2 cellular contexts compared by ENCODE assay signal in the genomic region with DNA sequence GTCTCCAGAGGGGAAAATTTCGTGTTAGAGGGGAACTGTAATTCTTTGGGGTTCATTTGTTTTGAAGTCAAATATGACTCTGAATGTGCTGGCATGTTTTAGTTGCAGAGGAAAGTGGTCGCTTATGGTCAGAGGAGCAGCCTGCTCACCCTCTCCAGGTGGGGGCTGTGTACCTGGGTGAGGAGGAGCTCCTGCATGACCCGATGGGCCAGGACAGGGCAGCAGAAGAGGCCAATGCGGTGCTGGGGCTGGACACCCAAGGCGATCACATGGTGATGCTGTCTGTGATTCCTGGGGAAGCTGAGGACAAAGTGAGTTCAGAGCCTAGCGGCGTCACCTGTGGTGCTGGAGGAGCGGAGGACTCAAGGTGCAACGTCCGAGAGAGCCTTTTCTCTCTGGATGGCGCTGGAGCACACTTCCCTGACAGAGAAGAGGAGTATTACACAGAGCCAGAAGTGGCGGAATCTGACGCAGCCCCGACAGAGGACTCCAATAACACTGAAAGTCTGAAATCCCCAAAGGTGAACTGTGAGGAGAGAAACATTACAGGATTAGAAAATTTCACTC.
TF ChIP-seq lines count a peak whose summit lies in the region.

No MANE protein-coding gene starts in this region.

TF ChIP-seq in GM23338, 12 proteins besides CTCF, POLR2A, EP300 and RAD21 (continues in another document):
- TF ChIP-seq ZNF331 (CRISPR knock-in tag; IDR thresholded peaks at IDR 0.05; ENCODE audit: low read depth): no peak
- no peak for TF ChIP-seq EZH2 (IDR thresholded peaks at IDR 0.05; ENCODE audit: low read depth, unreplicated experiment)
- TF ChIP-seq, protein P1, sequence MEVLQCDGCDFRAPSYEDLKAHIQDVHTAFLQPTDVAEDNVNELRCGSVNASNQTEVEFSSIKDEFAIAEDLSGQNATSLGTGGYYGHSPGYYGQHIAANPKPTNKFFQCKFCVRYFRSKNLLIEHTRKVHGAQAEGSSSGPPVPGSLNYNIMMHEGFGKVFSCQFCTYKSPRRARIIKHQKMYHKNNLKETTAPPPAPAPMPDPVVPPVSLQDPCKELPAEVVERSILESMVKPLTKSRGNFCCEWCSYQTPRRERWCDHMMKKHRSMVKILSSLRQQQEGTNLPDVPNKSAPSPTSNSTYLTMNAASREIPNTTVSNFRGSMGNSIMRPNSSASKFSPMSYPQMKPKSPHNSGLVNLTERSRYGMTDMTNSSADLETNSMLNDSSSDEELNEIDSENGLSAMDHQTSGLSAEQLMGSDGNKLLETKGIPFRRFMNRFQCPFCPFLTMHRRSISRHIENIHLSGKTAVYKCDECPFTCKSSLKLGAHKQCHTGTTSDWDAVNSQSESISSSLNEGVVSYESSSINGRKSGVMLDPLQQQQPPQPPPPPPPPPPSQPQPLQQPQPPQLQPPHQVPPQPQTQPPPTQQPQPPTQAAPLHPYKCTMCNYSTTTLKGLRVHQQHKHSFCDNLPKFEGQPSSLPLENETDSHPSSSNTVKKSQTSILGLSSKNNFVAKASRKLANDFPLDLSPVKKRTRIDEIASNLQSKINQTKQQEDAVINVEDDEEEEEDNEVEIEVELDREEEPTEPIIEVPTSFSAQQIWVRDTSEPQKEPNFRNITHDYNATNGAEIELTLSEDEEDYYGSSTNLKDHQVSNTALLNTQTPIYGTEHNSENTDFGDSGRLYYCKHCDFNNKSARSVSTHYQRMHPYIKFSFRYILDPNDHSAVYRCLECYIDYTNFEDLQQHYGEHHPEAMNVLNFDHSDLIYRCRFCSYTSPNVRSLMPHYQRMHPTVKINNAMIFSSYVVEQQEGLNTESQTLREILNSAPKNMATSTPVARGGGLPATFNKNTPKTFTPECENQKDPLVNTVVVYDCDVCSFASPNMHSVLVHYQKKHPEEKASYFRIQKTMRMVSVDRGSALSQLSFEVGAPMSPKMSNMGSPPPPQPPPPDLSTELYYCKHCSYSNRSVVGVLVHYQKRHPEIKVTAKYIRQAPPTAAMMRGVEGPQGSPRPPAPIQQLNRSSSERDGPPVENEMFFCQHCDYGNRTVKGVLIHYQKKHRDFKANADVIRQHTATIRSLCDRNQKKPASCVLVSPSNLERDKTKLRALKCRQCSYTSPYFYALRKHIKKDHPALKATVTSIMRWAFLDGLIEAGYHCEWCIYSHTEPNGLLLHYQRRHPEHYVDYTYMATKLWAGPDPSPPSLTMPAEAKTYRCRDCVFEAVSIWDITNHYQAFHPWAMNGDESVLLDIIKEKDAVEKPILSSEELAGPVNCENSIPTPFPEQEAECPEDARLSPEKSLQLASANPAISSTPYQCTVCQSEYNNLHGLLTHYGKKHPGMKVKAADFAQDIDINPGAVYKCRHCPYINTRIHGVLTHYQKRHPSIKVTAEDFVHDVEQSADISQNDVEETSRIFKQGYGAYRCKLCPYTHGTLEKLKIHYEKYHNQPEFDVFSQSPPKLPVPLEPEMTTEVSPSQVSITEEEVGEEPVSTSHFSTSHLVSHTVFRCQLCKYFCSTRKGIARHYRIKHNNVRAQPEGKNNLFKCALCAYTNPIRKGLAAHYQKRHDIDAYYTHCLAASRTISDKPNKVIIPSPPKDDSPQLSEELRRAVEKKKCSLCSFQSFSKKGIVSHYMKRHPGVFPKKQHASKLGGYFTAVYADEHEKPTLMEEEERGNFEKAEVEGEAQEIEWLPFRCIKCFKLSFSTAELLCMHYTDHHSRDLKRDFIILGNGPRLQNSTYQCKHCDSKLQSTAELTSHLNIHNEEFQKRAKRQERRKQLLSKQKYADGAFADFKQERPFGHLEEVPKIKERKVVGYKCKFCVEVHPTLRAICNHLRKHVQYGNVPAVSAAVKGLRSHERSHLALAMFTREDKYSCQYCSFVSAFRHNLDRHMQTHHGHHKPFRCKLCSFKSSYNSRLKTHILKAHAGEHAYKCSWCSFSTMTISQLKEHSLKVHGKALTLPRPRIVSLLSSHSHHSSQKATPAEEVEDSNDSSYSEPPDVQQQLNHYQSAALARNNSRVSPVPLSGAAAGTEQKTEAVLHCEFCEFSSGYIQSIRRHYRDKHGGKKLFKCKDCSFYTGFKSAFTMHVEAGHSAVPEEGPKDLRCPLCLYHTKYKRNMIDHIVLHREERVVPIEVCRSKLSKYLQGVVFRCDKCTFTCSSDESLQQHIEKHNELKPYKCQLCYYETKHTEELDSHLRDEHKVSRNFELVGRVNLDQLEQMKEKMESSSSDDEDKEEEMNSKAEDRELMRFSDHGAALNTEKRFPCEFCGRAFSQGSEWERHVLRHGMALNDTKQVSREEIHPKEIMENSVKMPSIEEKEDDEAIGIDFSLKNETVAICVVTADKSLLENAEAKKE (CRISPR knock-in tag; IDR thresholded peaks at IDR 0.05): no peak
- TF ChIP-seq EZH2phosphoT487 (IDR thresholded peaks at IDR 0.05; ENCODE audit: unreplicated experiment): no peak
- TF ChIP-seq ZNF114 (CRISPR knock-in tag; IDR thresholded peaks at IDR 0.05): no peak
- TF ChIP-seq, protein P2, sequence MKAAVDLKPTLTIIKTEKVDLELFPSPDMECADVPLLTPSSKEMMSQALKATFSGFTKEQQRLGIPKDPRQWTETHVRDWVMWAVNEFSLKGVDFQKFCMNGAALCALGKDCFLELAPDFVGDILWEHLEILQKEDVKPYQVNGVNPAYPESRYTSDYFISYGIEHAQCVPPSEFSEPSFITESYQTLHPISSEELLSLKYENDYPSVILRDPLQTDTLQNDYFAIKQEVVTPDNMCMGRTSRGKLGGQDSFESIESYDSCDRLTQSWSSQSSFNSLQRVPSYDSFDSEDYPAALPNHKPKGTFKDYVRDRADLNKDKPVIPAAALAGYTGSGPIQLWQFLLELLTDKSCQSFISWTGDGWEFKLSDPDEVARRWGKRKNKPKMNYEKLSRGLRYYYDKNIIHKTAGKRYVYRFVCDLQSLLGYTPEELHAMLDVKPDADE (IDR thresholded peaks at IDR 0.05): no peak
- TF ChIP-seq CREB1 (CRISPR knock-in tag; IDR thresholded peaks at IDR 0.05; ENCODE audit: low read depth): no peak
- TF ChIP-seq, protein P3, sequence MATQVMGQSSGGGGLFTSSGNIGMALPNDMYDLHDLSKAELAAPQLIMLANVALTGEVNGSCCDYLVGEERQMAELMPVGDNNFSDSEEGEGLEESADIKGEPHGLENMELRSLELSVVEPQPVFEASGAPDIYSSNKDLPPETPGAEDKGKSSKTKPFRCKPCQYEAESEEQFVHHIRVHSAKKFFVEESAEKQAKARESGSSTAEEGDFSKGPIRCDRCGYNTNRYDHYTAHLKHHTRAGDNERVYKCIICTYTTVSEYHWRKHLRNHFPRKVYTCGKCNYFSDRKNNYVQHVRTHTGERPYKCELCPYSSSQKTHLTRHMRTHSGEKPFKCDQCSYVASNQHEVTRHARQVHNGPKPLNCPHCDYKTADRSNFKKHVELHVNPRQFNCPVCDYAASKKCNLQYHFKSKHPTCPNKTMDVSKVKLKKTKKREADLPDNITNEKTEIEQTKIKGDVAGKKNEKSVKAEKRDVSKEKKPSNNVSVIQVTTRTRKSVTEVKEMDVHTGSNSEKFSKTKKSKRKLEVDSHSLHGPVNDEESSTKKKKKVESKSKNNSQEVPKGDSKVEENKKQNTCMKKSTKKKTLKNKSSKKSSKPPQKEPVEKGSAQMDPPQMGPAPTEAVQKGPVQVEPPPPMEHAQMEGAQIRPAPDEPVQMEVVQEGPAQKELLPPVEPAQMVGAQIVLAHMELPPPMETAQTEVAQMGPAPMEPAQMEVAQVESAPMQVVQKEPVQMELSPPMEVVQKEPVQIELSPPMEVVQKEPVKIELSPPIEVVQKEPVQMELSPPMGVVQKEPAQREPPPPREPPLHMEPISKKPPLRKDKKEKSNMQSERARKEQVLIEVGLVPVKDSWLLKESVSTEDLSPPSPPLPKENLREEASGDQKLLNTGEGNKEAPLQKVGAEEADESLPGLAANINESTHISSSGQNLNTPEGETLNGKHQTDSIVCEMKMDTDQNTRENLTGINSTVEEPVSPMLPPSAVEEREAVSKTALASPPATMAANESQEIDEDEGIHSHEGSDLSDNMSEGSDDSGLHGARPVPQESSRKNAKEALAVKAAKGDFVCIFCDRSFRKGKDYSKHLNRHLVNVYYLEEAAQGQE (IDR thresholded peaks at IDR 0.05; ENCODE audit: unreplicated experiment): no peak
- no peak for TF ChIP-seq NANOG (IDR thresholded peaks at IDR 0.05; ENCODE audit: borderline replicate concordance)

TF ChIP-seq in GM12878, 131 proteins besides CTCF, POLR2A, EP300 and RAD21:
- no peak for TF ChIP-seq STAT3 (IDR thresholded peaks at IDR 0.05; ENCODE audit: low read depth, low read length)
- no peak for TF ChIP-seq SMAD1 (IDR thresholded peaks at IDR 0.05; ENCODE audit: low read depth, partially characterized antibody)
- TF ChIP-seq POLR2AphosphoS5 (IDR thresholded peaks at IDR 0.05; ENCODE audit: low read length): no peak
- TF ChIP-seq SMARCA5 (IDR thresholded peaks at IDR 0.05): no peak
- TF ChIP-seq WRNIP1 (IDR thresholded peaks at IDR 0.05; ENCODE audit: borderline replicate concordance, low read depth, low read length): no peak
- TF ChIP-seq POLR2AphosphoS2 (IDR thresholded peaks at IDR 0.05; ENCODE audit: low read depth, low read length): no peak
- TF ChIP-seq, protein P4, sequence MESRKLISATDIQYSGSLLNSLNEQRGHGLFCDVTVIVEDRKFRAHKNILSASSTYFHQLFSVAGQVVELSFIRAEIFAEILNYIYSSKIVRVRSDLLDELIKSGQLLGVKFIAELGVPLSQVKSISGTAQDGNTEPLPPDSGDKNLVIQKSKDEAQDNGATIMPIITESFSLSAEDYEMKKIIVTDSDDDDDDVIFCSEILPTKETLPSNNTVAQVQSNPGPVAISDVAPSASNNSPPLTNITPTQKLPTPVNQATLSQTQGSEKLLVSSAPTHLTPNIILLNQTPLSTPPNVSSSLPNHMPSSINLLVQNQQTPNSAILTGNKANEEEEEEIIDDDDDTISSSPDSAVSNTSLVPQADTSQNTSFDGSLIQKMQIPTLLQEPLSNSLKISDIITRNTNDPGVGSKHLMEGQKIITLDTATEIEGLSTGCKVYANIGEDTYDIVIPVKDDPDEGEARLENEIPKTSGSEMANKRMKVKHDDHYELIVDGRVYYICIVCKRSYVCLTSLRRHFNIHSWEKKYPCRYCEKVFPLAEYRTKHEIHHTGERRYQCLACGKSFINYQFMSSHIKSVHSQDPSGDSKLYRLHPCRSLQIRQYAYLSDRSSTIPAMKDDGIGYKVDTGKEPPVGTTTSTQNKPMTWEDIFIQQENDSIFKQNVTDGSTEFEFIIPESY (IDR thresholded peaks at IDR 0.05): no peak
- no peak for TF ChIP-seq ZZZ3 (IDR thresholded peaks at IDR 0.05; ENCODE audit: control insufficient read depth, insufficient read length, low read depth)
- TF ChIP-seq, protein P5, sequence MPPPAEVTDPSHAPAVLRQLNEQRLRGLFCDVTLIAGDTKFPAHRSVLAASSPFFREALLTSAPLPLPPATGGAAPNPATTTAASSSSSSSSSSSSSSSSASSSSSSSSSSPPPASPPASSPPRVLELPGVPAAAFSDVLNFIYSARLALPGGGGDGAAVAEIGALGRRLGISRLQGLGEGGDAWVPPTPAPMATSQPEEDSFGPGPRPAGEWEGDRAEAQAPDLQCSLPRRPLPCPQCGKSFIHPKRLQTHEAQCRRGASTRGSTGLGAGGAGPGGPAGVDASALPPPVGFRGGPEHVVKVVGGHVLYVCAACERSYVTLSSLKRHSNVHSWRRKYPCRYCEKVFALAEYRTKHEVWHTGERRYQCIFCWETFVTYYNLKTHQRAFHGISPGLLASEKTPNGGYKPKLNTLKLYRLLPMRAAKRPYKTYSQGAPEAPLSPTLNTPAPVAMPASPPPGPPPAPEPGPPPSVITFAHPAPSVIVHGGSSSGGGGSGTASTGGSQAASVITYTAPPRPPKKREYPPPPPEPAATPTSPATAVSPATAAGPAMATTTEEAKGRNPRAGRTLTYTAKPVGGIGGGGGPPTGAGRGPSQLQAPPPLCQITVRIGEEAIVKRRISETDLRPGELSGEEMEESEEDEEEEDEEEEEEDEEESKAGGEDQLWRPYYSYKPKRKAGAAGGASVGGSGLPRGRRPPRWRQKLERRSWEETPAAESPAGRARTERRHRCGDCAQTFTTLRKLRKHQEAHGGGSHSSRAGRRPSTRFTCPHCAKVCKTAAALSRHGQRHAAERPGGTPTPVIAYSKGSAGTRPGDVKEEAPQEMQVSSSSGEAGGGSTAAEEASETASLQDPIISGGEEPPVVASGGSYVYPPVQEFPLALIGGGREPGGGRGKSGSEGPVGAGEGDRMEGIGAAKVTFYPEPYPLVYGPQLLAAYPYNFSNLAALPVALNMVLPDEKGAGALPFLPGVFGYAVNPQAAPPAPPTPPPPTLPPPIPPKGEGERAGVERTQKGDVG (CRISPR knock-in tag; IDR thresholded peaks at IDR 0.05): no peak
- TF ChIP-seq, protein P6, sequence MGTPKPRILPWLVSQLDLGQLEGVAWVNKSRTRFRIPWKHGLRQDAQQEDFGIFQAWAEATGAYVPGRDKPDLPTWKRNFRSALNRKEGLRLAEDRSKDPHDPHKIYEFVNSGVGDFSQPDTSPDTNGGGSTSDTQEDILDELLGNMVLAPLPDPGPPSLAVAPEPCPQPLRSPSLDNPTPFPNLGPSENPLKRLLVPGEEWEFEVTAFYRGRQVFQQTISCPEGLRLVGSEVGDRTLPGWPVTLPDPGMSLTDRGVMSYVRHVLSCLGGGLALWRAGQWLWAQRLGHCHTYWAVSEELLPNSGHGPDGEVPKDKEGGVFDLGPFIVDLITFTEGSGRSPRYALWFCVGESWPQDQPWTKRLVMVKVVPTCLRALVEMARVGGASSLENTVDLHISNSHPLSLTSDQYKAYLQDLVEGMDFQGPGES (IDR thresholded peaks at IDR 0.05): no peak
- TF ChIP-seq FOXK2 (IDR thresholded peaks at IDR 0.05): no peak
- no peak for TF ChIP-seq ZSCAN29 (IDR thresholded peaks at IDR 0.05)
- no peak for TF ChIP-seq HDAC2 (IDR thresholded peaks at IDR 0.05)
- TF ChIP-seq BACH1 (IDR thresholded peaks at IDR 0.05; ENCODE audit: borderline replicate concordance): no peak
- TF ChIP-seq, protein P7, sequence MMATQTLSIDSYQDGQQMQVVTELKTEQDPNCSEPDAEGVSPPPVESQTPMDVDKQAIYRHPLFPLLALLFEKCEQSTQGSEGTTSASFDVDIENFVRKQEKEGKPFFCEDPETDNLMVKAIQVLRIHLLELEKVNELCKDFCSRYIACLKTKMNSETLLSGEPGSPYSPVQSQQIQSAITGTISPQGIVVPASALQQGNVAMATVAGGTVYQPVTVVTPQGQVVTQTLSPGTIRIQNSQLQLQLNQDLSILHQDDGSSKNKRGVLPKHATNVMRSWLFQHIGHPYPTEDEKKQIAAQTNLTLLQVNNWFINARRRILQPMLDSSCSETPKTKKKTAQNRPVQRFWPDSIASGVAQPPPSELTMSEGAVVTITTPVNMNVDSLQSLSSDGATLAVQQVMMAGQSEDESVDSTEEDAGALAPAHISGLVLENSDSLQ (IDR thresholded peaks at IDR 0.05): no peak
- TF ChIP-seq, protein P8, sequence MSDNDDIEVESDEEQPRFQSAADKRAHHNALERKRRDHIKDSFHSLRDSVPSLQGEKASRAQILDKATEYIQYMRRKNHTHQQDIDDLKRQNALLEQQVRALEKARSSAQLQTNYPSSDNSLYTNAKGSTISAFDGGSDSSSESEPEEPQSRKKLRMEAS (IDR thresholded peaks at IDR 0.05; ENCODE audit: low read depth, low read length): no peak
- TF ChIP-seq SREBF1 (IDR thresholded peaks at IDR 0.05; ENCODE audit: low read length): no peak
- no peak for TF ChIP-seq JUNB (IDR thresholded peaks at IDR 0.05)
- TF ChIP-seq TCF12 (IDR thresholded peaks at IDR 0.05; ENCODE audit: low read depth, low read length): no peak
- no peak for TF ChIP-seq ZNF217 (IDR thresholded peaks at IDR 0.05)
